Comparison of ENCODE assay signal across 13 cellular contexts in the genomic region with DNA sequence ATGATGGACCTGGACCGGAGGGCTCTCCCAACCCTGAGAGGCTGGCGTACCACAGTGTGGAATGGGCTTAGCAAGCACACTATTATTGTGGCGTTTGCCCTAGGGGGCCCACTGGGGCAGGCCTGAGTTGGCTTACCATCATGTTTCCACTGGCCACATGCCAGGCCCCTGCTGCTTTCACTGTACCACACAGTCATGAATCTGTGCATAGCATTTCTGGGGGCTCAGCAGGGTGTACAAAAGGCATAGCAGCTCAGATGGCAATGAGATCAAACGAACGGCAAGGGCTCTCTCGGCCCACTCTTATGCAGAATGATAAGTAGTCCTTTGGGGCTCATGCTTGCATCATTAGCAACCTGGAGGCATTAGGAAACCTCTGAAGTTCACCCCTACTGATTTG.
A peak's percentile ranks its signal among the peaks of the same experiment; 100 is the strongest.
DNase-seq lines count a peak whose midpoint lies in the region; ATAC-seq and TF ChIP-seq lines count a peak whose summit lies in the region.
"Had no signal": no experiment of that assay in that cellular context is flagged by ENCODE, and none has a peak within 500 bp of the region (broad histone marks: within the 10 kb centered on the region; RNA-seq: fewer than 3 reads in every experiment).

No MANE protein-coding gene starts in this region.

- H3K4me1 Mint-ChIP-seq in osteocyte (ENCODE audit: unreplicated experiment) (peaks cover 86% of the 10 kb centered on the region), nephron progenitor cell (peaks cover 51% of the 10 kb centered on the region)

- DNase-seq in NCI-H1694 (lab: John Stamatoyannopoulos, UW) (peak; percentile 29), NCI-H1694 treated with DMSO at 0.1 percent for 48 hours (lab: John Stamatoyannopoulos, UW) (no peak), NCI-H2081 treated with DMSO at 0.1 percent for 48 hours (lab: John Stamatoyannopoulos, UW) (peak; percentile 76), T1000 (lab: John Stamatoyannopoulos, UW) (peak; percentile 71), osteocyte (ENCODE audit: extremely low spot score, unreplicated experiment) (peak; percentile 95), inferior parietal cortex (ENCODE audit: extremely low spot score) (no peak), nephron progenitor cell (no peak)
- DNase-seq: effector CD8-positive, alpha-beta T cell; immature natural killer cell; nucleus accumbens; SHP77 treated with DMSO at 0.1 percent for 48 hours; spleen had no signal

- H3K36me3 Mint-ChIP-seq in osteocyte (ENCODE audit: unreplicated experiment) (no peaks in the 10 kb centered on the region), nephron progenitor cell (ENCODE audit: low read depth) (no peaks in the 10 kb centered on the region)

- no peak overlapping the region for H3K4me3 Mint-ChIP-seq in osteocyte (ENCODE audit: unreplicated experiment)
- no peak overlapping the region for H3K4me3 Mint-ChIP-seq in nephron progenitor cell
- H3K4me3 Mint-ChIP-seq: immature natural killer cell had no signal

- H3K27ac Mint-ChIP-seq in osteocyte (ENCODE audit: unreplicated experiment): peak overlapping the region; percentile 74
- no peak overlapping the region for H3K27ac Mint-ChIP-seq in nephron progenitor cell

- H3K9me3 Mint-ChIP-seq in osteocyte (ENCODE audit: unreplicated experiment) (peaks cover 3% of the 10 kb centered on the region), nephron progenitor cell (no peaks in the 10 kb centered on the region)
- H3K9me3 Mint-ChIP-seq: immature natural killer cell had no signal

- no peak for ATAC-seq in HG02763 (IDR thresholded peaks at IDR 0.05; ENCODE audit: unreplicated experiment)

- no peaks in the 10 kb centered on the region for H3K27me3 Mint-ChIP-seq in osteocyte (ENCODE audit: unreplicated experiment)
- H3K27me3 Mint-ChIP-seq in nephron progenitor cell (ENCODE audit: low read depth, poor library complexity): peaks cover 13% of the 10 kb centered on the region

- TF ChIP-seq CTCF in osteocyte (IDR thresholded peaks at IDR 0.05) (peak; percentile 5), nephron progenitor cell (IDR thresholded peaks at IDR 0.05) (no peak)

Comparison
In these comparisons a context has a peak if more than half of its experiments do, and no peak if none do; other contexts are left out.
1. DNase-seq: peak in NCI-H1694 (single experiment), NCI-H2081 treated with DMSO at 0.1 percent for 48 hours (single experiment), T1000 (single experiment) and osteocyte (single experiment); none in NCI-H1694 treated with DMSO at 0.1 percent for 48 hours (single experiment), inferior parietal cortex (single experiment) and nephron progenitor cell (single experiment).